ENCODE assay signal across 8 cellular contexts in the genomic region with DNA sequence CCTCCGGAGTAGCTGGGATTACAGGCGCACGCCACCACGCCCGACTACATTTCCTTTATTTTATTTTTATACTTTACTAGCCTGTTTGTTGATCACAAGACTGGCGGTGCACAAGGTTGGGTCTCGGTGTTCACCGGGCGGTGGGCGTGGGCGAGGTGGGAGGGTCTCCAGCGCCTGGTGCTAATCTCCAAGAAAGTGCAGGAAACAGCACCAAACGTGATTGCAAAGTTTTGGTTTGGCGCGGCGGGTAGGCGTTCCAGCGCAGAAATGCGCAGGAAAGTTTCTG. TPM values are rescaled to one million over a fixed set of nuclear protein-coding genes. Genes with fewer than 3 reads are reported as not detected.
DNase-seq lines count a peak whose midpoint lies in the region; ATAC-seq and TF ChIP-seq lines count a peak whose summit lies in the region.

No MANE protein-coding gene starts in this region.

- H3K4me2 ChIP-seq in fibroblast of lung (ENCODE audit: extremely low read depth, insufficient read depth, low read length), result peak overlapping the region; percentile 85

- H3K27me3 Mint-ChIP-seq in CD8-positive, alpha-beta memory T cell, result peaks cover 4 to 8% of the 10 kb centered on the region in 2 donors

- peaks cover 22 to 34% (median 25%) of the 10 kb centered on the region in 3 donors for H3K4me1 Mint-ChIP-seq in CD8-positive, alpha-beta memory T cell

- no peak overlapping the region for H3K9ac ChIP-seq in SK-N-MC (ENCODE audit: insufficient read length)
- peak overlapping the region; percentile 20 for H3K9ac ChIP-seq in fibroblast of lung (ENCODE audit: insufficient read depth, low read length)

- peaks cover 11% of the 10 kb centered on the region for H3K9me3 ChIP-seq in CD8-positive, alpha-beta memory T cell (ENCODE audit: low read length)
- peaks cover 9% of the 10 kb centered on the region; the same call in 1 of the 2 replicates for H3K9me3 ChIP-seq in SK-N-MC (ENCODE audit: low read depth, low read length)
- no peaks in the 10 kb centered on the region for H3K9me3 ChIP-seq in fibroblast of lung (ENCODE audit: control insufficient read depth, insufficient read depth, low read depth, low read length)

- peaks cover 13 to 52% (median 43%) of the 10 kb centered on the region in 3 donors for H3K36me3 Mint-ChIP-seq in CD8-positive, alpha-beta memory T cell

- no peaks in the 10 kb centered on the region for H3K36me3 ChIP-seq in CD8-positive, alpha-beta memory T cell (ENCODE audit: insufficient read depth, low read length)
- no peaks in the 10 kb centered on the region; the same call in 1 of the 2 replicates for H3K36me3 ChIP-seq in SK-N-MC (ENCODE audit: insufficient read depth, low read length)
- no peaks in the 10 kb centered on the region for H3K36me3 ChIP-seq in fibroblast of lung (ENCODE audit: control insufficient read depth, insufficient read depth, low read length)

- peak overlapping the region; percentile 93 for H3K4me3 ChIP-seq in CD8-positive, alpha-beta memory T cell (ENCODE audit: low read length)
- peak overlapping the region; percentile 86; the same call in 1 of the 2 replicates for H3K4me3 ChIP-seq in SK-N-MC
- peak overlapping the region; percentile 57 to 94 (median 90) for H3K4me3 ChIP-seq in fibroblast of lung (replicated peaks in 1 of 4; ENCODE audit: control extremely low read depth in 1 of 4, insufficient read depth in 1 of 4, low read depth in 3 of 4, low read length in 4 of 4)
- H3K4me3 ChIP-seq in retinal pigment epithelial cell (ENCODE audit: low read length), result peak overlapping the region; percentile 76

- H4K20me1 ChIP-seq in fibroblast of lung (ENCODE audit: control insufficient read depth, extremely low read depth, insufficient read depth, low read length), result no peaks in the 10 kb centered on the region

- H3K27ac ChIP-seq in CD8-positive, alpha-beta memory T cell (ENCODE audit: low read depth, low read length), result peak overlapping the region; percentile 82
- H3K27ac ChIP-seq in SK-N-MC (no peak overlapping the region), fibroblast of lung (ENCODE audit: insufficient read depth, low read length) (peak overlapping the region; percentile 85)

- H3K27ac Mint-ChIP-seq in CD8-positive, alpha-beta memory T cell, result peak overlapping the region in 7 of 8 donors; percentile 91 to 100 (median 99)

- no peaks in the 10 kb centered on the region for H3K27me3 ChIP-seq in CD8-positive, alpha-beta memory T cell (ENCODE audit: insufficient read depth, low read length, poor library complexity, severe bottlenecking)
- no peaks in the 10 kb centered on the region for H3K27me3 ChIP-seq in fibroblast of lung (ENCODE audit: control insufficient read depth, insufficient read depth, low read length)

- in situ Hi-C loops in GM13976 (cut with MboI; ENCODE audit: low sequenced_read_pairs, unreplicated experiment), result no loop called here

- peak overlapping the region; percentile 82 for H2AFZ ChIP-seq in fibroblast of lung (ENCODE audit: low read length)

- ATAC-seq in GM21576 (IDR thresholded peaks at IDR 0.05; ENCODE audit: unreplicated experiment) (no peak), HG03442 (IDR thresholded peaks at IDR 0.05; ENCODE audit: unreplicated experiment) (no peak)

- DNase-seq in CD8-positive, alpha-beta memory T cell, result no peak
- DNase-seq in SK-N-MC (ENCODE audit: low read depth, low spot score), result no peak
- DNase-seq in fibroblast of lung (ENCODE audit: low read depth in 2 of 2), result no peak
- DNase-seq in retinal pigment epithelial cell (ENCODE audit: low read depth), result no peak
- no peak for DNase-seq in stimulated activated CD4-positive, alpha-beta T cell treated with anti-CD3 and anti-CD28 coated beads, Interleukin-2, amount 100 ng/mL, for 48 hours
- DNase-seq in GM13976 (ENCODE audit: low spot score), result no peak

- H3K4me3 Mint-ChIP-seq in CD8-positive, alpha-beta memory T cell, result peak overlapping the region; percentile 92 to 99 (median 98)

- CTCF ChIA-PET in CD8-positive, alpha-beta memory T cell (lab: Charles Lee), result no interaction called here

- POLR2A ChIA-PET in CD8-positive, alpha-beta memory T cell (lab: Charles Lee), result interaction anchor here (1.0 to 1.3 kb wide), 3 partner anchors 24 to 54 kb away, joined by 6 to 12 read pairs (median 9); partner anchors contain the start of genes ZNF345 and ZNF850

- H3K9me3 Mint-ChIP-seq in CD8-positive, alpha-beta memory T cell, result peaks cover 34 to 77% (median 53%) of the 10 kb centered on the region in 5 donors

- TF ChIP-seq CTCF in fibroblast of lung (conservative IDR thresholded peaks at IDR 0.05 in 1 of 2, IDR thresholded peaks at IDR 0.05 in 1 of 2; ENCODE audit: low read depth in 1 of 2, low read length in 2 of 2) (no peak), retinal pigment epithelial cell (conservative IDR thresholded peaks at IDR 0.05; ENCODE audit: low read depth, low read length) (no peak), GM13976 (IDR thresholded peaks at IDR 0.05; ENCODE audit: borderline replicate concordance, control extremely low read depth, extremely low read depth, insufficient read depth, missing control alignments) (no peak)

- H3K4me1 ChIP-seq in CD8-positive, alpha-beta memory T cell (ENCODE audit: insufficient read depth, low read length), result no peaks in the 10 kb centered on the region
- no peaks in the 10 kb centered on the region for H3K4me1 ChIP-seq in fibroblast of lung (ENCODE audit: control insufficient read depth, extremely low read depth, insufficient read depth, low read length)

- no peaks in the 10 kb centered on the region for H3K79me2 ChIP-seq in fibroblast of lung (ENCODE audit: control insufficient read depth, insufficient read depth, low read length)

RNA-seq across cellular contexts. Expression of gene ZNF850, which starts 24.1 kb away (rescaled TPM):
- 1 to 10 TPM; 6.1 to 6.9 TPM for total RNA-seq in CD8-positive, alpha-beta memory T cell
- 0.76 TPM for polyA plus RNA-seq in CD8-positive, alpha-beta memory T cell
- 1.2 and 1.8 TPM in 2 replicates for total RNA-seq in fibroblast of lung
- 1.4 and 1.6 TPM in 2 replicates for polyA plus RNA-seq in fibroblast of lung
- 0.54 and 0.93 TPM in 2 replicates for polyA plus RNA-seq in fibroblast of lung (2012)
- 0.35 and 0.70 TPM in 2 replicates for polyA minus RNA-seq in fibroblast of lung (ENCODE audit: low replicate concordance)

RNA-seq across cellular contexts. Expression of gene ZNF790, which starts 41.5 kb away (rescaled TPM):
- total RNA-seq in CD8-positive, alpha-beta memory T cell, result 1 to 10 TPM; 6.4 to 7.0 TPM
- polyA plus RNA-seq in CD8-positive, alpha-beta memory T cell, result 6.8 TPM
- 9.1 and 9.2 TPM in 2 replicates for total RNA-seq in fibroblast of lung
- polyA plus RNA-seq in fibroblast of lung, result 3.0 and 4.4 TPM in 2 replicates
- polyA plus RNA-seq in fibroblast of lung (2012), result 2.6 and 3.6 TPM in 2 replicates
- not detected in 2 replicates for polyA minus RNA-seq in fibroblast of lung (ENCODE audit: low replicate concordance)

RNA-seq across cellular contexts. Expression of gene ZNF345, which starts 54.0 kb away (rescaled TPM):
- 1 to 10 TPM; 3.9 to 4.9 TPM for total RNA-seq in CD8-positive, alpha-beta memory T cell
- polyA plus RNA-seq in CD8-positive, alpha-beta memory T cell, result 5.2 TPM
- 2.8 and 3.9 TPM in 2 replicates for total RNA-seq in fibroblast of lung
- 1.4 and 2.3 TPM in 2 replicates for polyA plus RNA-seq in fibroblast of lung
- 1.0 and 1.5 TPM in 2 replicates for polyA plus RNA-seq in fibroblast of lung (2012)
- not detected in 2 replicates for polyA minus RNA-seq in fibroblast of lung (ENCODE audit: low replicate concordance)
